8 cellular contexts compared by ENCODE assay signal in the genomic region with DNA sequence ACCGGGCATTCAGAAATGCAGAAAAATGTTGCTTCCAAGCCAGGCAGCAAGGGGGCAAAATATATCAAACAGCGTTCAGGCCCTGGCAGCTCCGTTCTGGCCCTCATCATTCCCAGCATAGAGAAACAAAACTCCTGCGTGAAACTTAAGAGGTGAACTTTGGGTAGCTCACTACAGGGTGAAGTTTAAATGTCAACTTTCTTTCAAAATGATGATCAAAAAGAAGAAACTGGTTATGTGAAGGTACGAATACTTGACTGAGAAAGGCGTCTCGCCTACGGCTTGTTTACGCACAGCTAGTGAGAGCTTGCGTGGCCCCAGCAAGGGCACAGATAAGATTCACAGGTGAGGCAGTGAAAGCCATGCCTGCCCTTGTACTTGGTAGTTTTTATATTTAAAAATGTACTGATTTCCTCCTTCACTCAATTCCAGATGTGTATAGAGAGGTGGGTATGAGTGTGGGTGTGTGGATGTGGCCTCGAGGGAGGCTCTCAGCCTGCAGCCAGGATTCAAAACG.
DNase-seq lines count a peak whose midpoint lies in the region; ATAC-seq and TF ChIP-seq lines count a peak whose summit lies in the region.

No MANE protein-coding gene starts in this region.

- no peak overlapping the region for H3K4me3 ChIP-seq in RWPE2 (ENCODE audit: severe bottlenecking)
- H3K4me3 ChIP-seq in testis: no peak overlapping the region
- no peak overlapping the region for H3K4me3 ChIP-seq in left ventricle myocardium inferior

- H3K27me3 Mint-ChIP-seq in central memory CD8-positive, alpha-beta T cell: no peaks in the 10 kb centered on the region

- H3K4me1 Mint-ChIP-seq in central memory CD8-positive, alpha-beta T cell: peaks cover 61% of the 10 kb centered on the region

- H3K27ac Mint-ChIP-seq in central memory CD8-positive, alpha-beta T cell (ENCODE audit: low read depth): peak overlapping the region; percentile 98

- WGBS in testis, 2 donors: 87% methylated on average over 12 of the region's 12 CpGs

- in situ Hi-C loops in G401 (cut with HindIII; ENCODE audit: low sequenced_read_pairs): no loop called here

- H3K9me3 ChIP-seq in RWPE2 (ENCODE audit: severe bottlenecking): no peaks in the 10 kb centered on the region
- no peaks in the 10 kb centered on the region for H3K9me3 ChIP-seq in testis
- no peaks in the 10 kb centered on the region for H3K9me3 ChIP-seq in left ventricle myocardium inferior (replicated peaks)

- peaks cover 28% of the 10 kb centered on the region for H3K36me3 Mint-ChIP-seq in central memory CD8-positive, alpha-beta T cell (ENCODE audit: insufficient read depth)

- POLR2A ChIA-PET in GM10248 (lab: Yijun Ruan, JAX): interaction anchor here (1.0 kb wide), 3 partner anchors 87 to 132 kb away, joined by 3 read pairs; no protein-coding TSS in a partner anchor

- intact Hi-C loops in testis (cut with DNase I; ENCODE audit: low total_unique reads) (no loop called here), left ventricle myocardium inferior (cut with micrococcal nuclease) (loop anchor here (10.0 kb wide), 1 partner anchor 122 kb away; no protein-coding TSS in a partner anchor)

- H3K4me1 ChIP-seq in RWPE2 (ENCODE audit: insufficient read depth, poor library complexity, severe bottlenecking): no peaks in the 10 kb centered on the region
- peaks cover 3% of the 10 kb centered on the region for H3K4me1 ChIP-seq in testis
- H3K4me1 ChIP-seq in left ventricle myocardium inferior: peaks cover 28% of the 10 kb centered on the region

- TF ChIP-seq CTCF in GM10248 (IDR thresholded peaks at IDR 0.05; ENCODE audit: control extremely low read depth, extremely low read depth, low read depth, missing control alignments): no peak
- TF ChIP-seq CTCF in RWPE2 (IDR thresholded peaks at IDR 0.05; ENCODE audit: poor library complexity, severe bottlenecking): no peak
- TF ChIP-seq CTCF in testis (IDR thresholded peaks at IDR 0.05): no peak
- TF ChIP-seq CTCF in left ventricle myocardium inferior (IDR thresholded peaks at IDR 0.05; ENCODE audit: borderline replicate concordance): no peak

- no peak for TF ChIP-seq POLR2A in testis (IDR thresholded peaks at IDR 0.05)

- no peaks in the 10 kb centered on the region for H3K36me3 ChIP-seq in RWPE2 (ENCODE audit: low read depth)
- no peaks in the 10 kb centered on the region for H3K36me3 ChIP-seq in testis (ENCODE audit: low read depth, missing control alignments)
- H3K36me3 ChIP-seq in left ventricle myocardium inferior: peaks cover 7% of the 10 kb centered on the region

- CTCF ChIA-PET in GM10248 (lab: Yijun Ruan, JAX): interaction anchor here (1.0 to 1.5 kb wide), 6 partner anchors 12 to 144 kb away, joined by 3 to 9 read pairs (median 4); a partner anchor contains a TSS

- H3K27me3 ChIP-seq in RWPE2 (ENCODE audit: insufficient read depth, poor library complexity, severe bottlenecking): no peaks in the 10 kb centered on the region
- no peaks in the 10 kb centered on the region for H3K27me3 ChIP-seq in testis
- H3K27me3 ChIP-seq in left ventricle myocardium inferior (ENCODE audit: low read depth): no peaks in the 10 kb centered on the region

- peak overlapping the region; percentile 82 for H3K4me3 Mint-ChIP-seq in central memory CD8-positive, alpha-beta T cell

- H3K9me3 Mint-ChIP-seq in central memory CD8-positive, alpha-beta T cell: no peaks in the 10 kb centered on the region

- ATAC-seq in HG02571 (IDR thresholded peaks at IDR 0.05; ENCODE audit: unreplicated experiment) (peak; percentile 42), RWPE2 (ENCODE audit: low read depth) (no peak)
- peak; percentile 60 for ATAC-seq in central memory CD8-positive, alpha-beta T cell (replicated peaks; ENCODE audit: extremely low read depth, poor library complexity, severe bottlenecking)

- peak; percentile 61 for DNase-seq in GM10248 (ENCODE audit: extremely low spot score)
- peak; percentile 20 for DNase-seq in RWPE2 (ENCODE audit: low spot score)
- peak in 1 of 2 donors; percentile 40 for DNase-seq in central memory CD8-positive, alpha-beta T cell (ENCODE audit: low spot score in 2 of 2)
- DNase-seq in testis: peak; percentile 11
- no peak for DNase-seq in G401 (ENCODE audit: low spot score)
- no peak for DNase-seq in NCI-H446 (lab: John Stamatoyannopoulos, UW)
- no peak for DNase-seq in left ventricle myocardium inferior

- H3K27ac ChIP-seq in RWPE2 (ENCODE audit: poor library complexity, severe bottlenecking) (no peak overlapping the region), testis (no peak overlapping the region), left ventricle myocardium inferior (replicated peaks) (no peak overlapping the region)

Comparison
In these comparisons a context has a peak if more than half of its experiments do, and no peak if none do; other contexts are left out.
1. DNase-seq: peak in GM10248 (single experiment), RWPE2 (single experiment) and testis (single experiment); none in G401 (single experiment), NCI-H446 (0 of 2) and left ventricle myocardium inferior (single experiment).